8 cellular contexts compared by ENCODE assay signal in genomic region chr19:48623556-48624066, GRCh38. TPM values are rescaled to one million over a fixed set of nuclear protein-coding genes. Genes with fewer than 3 reads are reported as not detected.
DNase-seq lines count a peak whose midpoint lies in the region; ATAC-seq, FAIRE-seq and TF ChIP-seq lines count a peak whose summit lies in the region.

No MANE protein-coding gene starts in this region.

- no peaks in the 10 kb centered on the region for H3K27me3 Mint-ChIP-seq in astrocyte (ENCODE audit: low read depth, unreplicated experiment)

- H3K36me3 Mint-ChIP-seq in astrocyte (ENCODE audit: low read depth, unreplicated experiment) = peaks cover 4% of the 10 kb centered on the region

- TF ChIP-seq CTCF in cardiac muscle cell (IDR thresholded peaks at IDR 0.05; ENCODE audit: low read depth, low read length) = no peak
- no peak for TF ChIP-seq CTCF in astrocyte (IDR thresholded peaks at IDR 0.05; ENCODE audit: insufficient read depth, low read depth, low read length)
- TF ChIP-seq CTCF in lung (IDR thresholded peaks at IDR 0.05; ENCODE audit: control extremely low read depth, extremely low read depth) = no peak

- peak overlapping the region; percentile 86 for H3K4me3 Mint-ChIP-seq in astrocyte (ENCODE audit: unreplicated experiment)

- H3K36me3 ChIP-seq in cardiac muscle cell = no peaks in the 10 kb centered on the region
- H3K36me3 ChIP-seq in astrocyte (ENCODE audit: insufficient read depth, low read length) = no peaks in the 10 kb centered on the region
- H3K36me3 ChIP-seq in lung (ENCODE audit: control insufficient read depth in 2 of 2, insufficient read depth in 2 of 2, low read length in 2 of 2) = peaks cover 0 to 13% of the 10 kb centered on the region in 2 donors
- no peaks in the 10 kb centered on the region for H3K36me3 ChIP-seq in urinary bladder (ENCODE audit: insufficient read depth)

- 35 to 39% methylated on average over 8 of the region's 8 CpGs for WGBS in lung, 2 donors
- WGBS in urinary bladder = 10% methylated on average over 8 of the region's 8 CpGs

- H3K4me1 ChIP-seq in cardiac muscle cell (ENCODE audit: low read depth) = peaks cover 8% of the 10 kb centered on the region
- peaks cover 16% of the 10 kb centered on the region for H3K4me1 ChIP-seq in astrocyte (ENCODE audit: insufficient read depth, low read length)
- peaks cover 4 to 9% of the 10 kb centered on the region in 2 donors for H3K4me1 ChIP-seq in lung (ENCODE audit: control insufficient read depth in 2 of 2, insufficient read depth in 2 of 2, low read length in 2 of 2)
- no peaks in the 10 kb centered on the region for H3K4me1 ChIP-seq in urinary bladder (ENCODE audit: insufficient read depth)

- no peak for FAIRE-seq in astrocyte (lab: Jason Lieb, UNC)

- H3K27me3 ChIP-seq in cardiac muscle cell (no peaks in the 10 kb centered on the region), astrocyte (ENCODE audit: insufficient read depth, low read length) (no peaks in the 10 kb centered on the region), lung (ENCODE audit: control insufficient read depth, insufficient read depth) (no peaks in the 10 kb centered on the region)

- intact Hi-C loops in Right ventricle myocardium superior (cut with DNase I) = no loop called here

- H4K20me1 ChIP-seq in astrocyte (ENCODE audit: insufficient read depth, low read length) = peaks cover 6% of the 10 kb centered on the region

- H3K4me1 Mint-ChIP-seq in astrocyte (ENCODE audit: low read depth, unreplicated experiment) = peaks cover 18% of the 10 kb centered on the region

- no peaks in the 10 kb centered on the region for H3K9me3 ChIP-seq in cardiac muscle cell (ENCODE audit: low read depth)
- no peaks in the 10 kb centered on the region for H3K9me3 ChIP-seq in astrocyte (ENCODE audit: insufficient read depth, low read depth, low read length)
- H3K9me3 ChIP-seq in lung (ENCODE audit: control insufficient read depth in 2 of 2, insufficient read depth in 1 of 2, low read length in 1 of 2) = no peaks in the 10 kb centered on the region

- peak overlapping the region; percentile 80 for H3K27ac ChIP-seq in cardiac muscle cell
- peak overlapping the region; percentile 81 for H3K27ac ChIP-seq in astrocyte (ENCODE audit: low read depth, low read length)
- peak overlapping the region; percentile 35 to 85 for H3K27ac ChIP-seq in lung (ENCODE audit: low read depth in 1 of 2, low read length in 1 of 2)
- H3K27ac ChIP-seq in urinary bladder (ENCODE audit: low read depth) = peak overlapping the region; percentile 74

- H3K27ac Mint-ChIP-seq in astrocyte (ENCODE audit: unreplicated experiment) = peak overlapping the region; percentile 72

- peak overlapping the region; percentile 89 for H3K4me2 ChIP-seq in astrocyte (ENCODE audit: low read length)

- H3K79me2 ChIP-seq in astrocyte (ENCODE audit: insufficient read depth, low read length) = peaks cover 31% of the 10 kb centered on the region

- H3K9me3 Mint-ChIP-seq in astrocyte (ENCODE audit: unreplicated experiment) = no peaks in the 10 kb centered on the region

- H2AFZ ChIP-seq in astrocyte (ENCODE audit: low read depth, low read length) = peak overlapping the region; percentile 78

- H3K9ac ChIP-seq in astrocyte (ENCODE audit: low read length) = peak overlapping the region; percentile 86

- H3K4me3 ChIP-seq in cardiac muscle cell = peak overlapping the region; percentile 18
- H3K4me3 ChIP-seq in astrocyte (ENCODE audit: insufficient read depth, low read depth, low read length) = peak overlapping the region; percentile 62
- no peak overlapping the region for H3K4me3 ChIP-seq in lung
- H3K4me3 ChIP-seq in urinary bladder (ENCODE audit: low read depth, low read length) = no peak overlapping the region

- ATAC-seq in Right ventricle myocardium superior (ENCODE audit: poor library complexity) (no peak), lung (ENCODE audit: insufficient read depth, low FRiP score) (no peak), GM19023 (IDR thresholded peaks at IDR 0.05; ENCODE audit: unreplicated experiment) (no peak)

- DNase-seq in cardiac muscle cell (ENCODE audit: low read depth in 1 of 2, low spot score in 1 of 2) (no peak), Right ventricle myocardium superior (no peak), astrocyte (ENCODE audit: low read depth) (no peak), lung (ENCODE audit: low spot score) (no peak), iPS-NIHi7 (ENCODE audit: extremely low spot score) (no peak), glomerular visceral epithelial cell (ENCODE audit: extremely low spot score) (no peak)

RNA-seq across cellular contexts. Expression of gene SPHK2, which starts 4.3 kb away (rescaled TPM):
- total RNA-seq in cardiac muscle cell (21.3 and 22.5 TPM in 2 replicates), Right ventricle myocardium superior (7.6 TPM), astrocyte (25.4 and 29.4 TPM in 2 replicates), lung (10 to 100 TPM; 10.3 to 35.3 TPM), urinary bladder (4.9 TPM)
- polyA plus RNA-seq in cardiac muscle cell (18.5 and 25.3 TPM in 2 replicates), lung (10 to 100 TPM; 18.3 to 19.8 TPM), urinary bladder (22.0 TPM)

RNA-seq across cellular contexts. Expression of gene RPL18, which starts 4.6 kb away (rescaled TPM):
- 3,285 and 3,429 TPM in 2 replicates for total RNA-seq in cardiac muscle cell
- 692 and 838 TPM in 2 replicates for polyA plus RNA-seq in cardiac muscle cell
- 526 TPM for total RNA-seq in Right ventricle myocardium superior
- total RNA-seq in astrocyte = 1,046 and 1,102 TPM in 2 replicates
- 1,000 to 10,000 TPM; 1,019 to 1,119 TPM for total RNA-seq in lung
- 1,000 to 10,000 TPM; 1,696 to 3,542 TPM for polyA plus RNA-seq in lung
- 1,113 TPM for total RNA-seq in urinary bladder
- polyA plus RNA-seq in urinary bladder = 2,167 TPM

RNA-seq across cellular contexts. Expression of gene FAM83E, which starts 8.7 kb away (rescaled TPM):
- 0.60 and 1.6 TPM in 2 replicates for total RNA-seq in cardiac muscle cell
- polyA plus RNA-seq in cardiac muscle cell = not detected in 2 replicates
- total RNA-seq in Right ventricle myocardium superior = not detected
- total RNA-seq in astrocyte = 1.3 and 1.7 TPM in 2 replicates
- total RNA-seq in lung = 10 to 100 TPM; 22.2 to 41.1 TPM
- 10 to 100 TPM; 32.3 to 43.8 TPM for polyA plus RNA-seq in lung
- 0.58 TPM for total RNA-seq in urinary bladder
- polyA plus RNA-seq in urinary bladder = 1.1 TPM

RNA-seq across cellular contexts. Expression of gene DBP, which starts 13.6 kb away (rescaled TPM):
- total RNA-seq in cardiac muscle cell = 16.0 and 30.0 TPM in 2 replicates
- polyA plus RNA-seq in cardiac muscle cell = 23.3 and 41.6 TPM in 2 replicates
- total RNA-seq in Right ventricle myocardium superior = 14.5 TPM
- 1.2 and 1.5 TPM in 2 replicates for total RNA-seq in astrocyte
- 10 to 100 TPM in 1 of 2 donors, 1 to 10 TPM in 1; 9.4 to 10.3 TPM for total RNA-seq in lung
- 10 to 100 TPM in 1 of 2 donors, 1 to 10 TPM in 1; 6.8 to 16.8 TPM for polyA plus RNA-seq in lung
- total RNA-seq in urinary bladder = 4.6 TPM
- polyA plus RNA-seq in urinary bladder = 12.3 TPM

RNA-seq across cellular contexts. Expression of gene SPACA4, which starts 17.1 kb away (rescaled TPM):
- total RNA-seq in cardiac muscle cell = not detected in 2 replicates
- not detected in 2 replicates for polyA plus RNA-seq in cardiac muscle cell
- total RNA-seq in Right ventricle myocardium superior = not detected
- not detected in 2 replicates for total RNA-seq in astrocyte
- not detected for total RNA-seq in lung
- polyA plus RNA-seq in lung = under 1 TPM; 0.03 to 0.16 TPM
- total RNA-seq in urinary bladder = not detected
- polyA plus RNA-seq in urinary bladder = not detected

Comparison
In these comparisons a context has a peak if more than half of its experiments do, and no peak if none do; other contexts are left out.
1. H3K4me3 ChIP-seq: peak in cardiac muscle cell (single experiment) and astrocyte (single experiment); none in lung (single experiment) and urinary bladder (single experiment).
2. Peak in every context shown above with its lines, with median percentiles within 50 percentile points of each other: H3K27ac ChIP-seq.